ENCODE assay signal across 18 cellular contexts in genomic region chr7:155947051-155947450, GRCh38.
DNase-seq lines count a peak whose midpoint lies in the region; ATAC-seq and TF ChIP-seq lines count a peak whose summit lies in the region.
"Had no signal": no experiment of that assay in that cellular context is flagged by ENCODE, and none has a peak within 500 bp of the region (broad histone marks: within the 10 kb centered on the region; RNA-seq: fewer than 3 reads in every experiment).

No MANE protein-coding gene starts in this region.

- no peak overlapping the region for H2AFZ ChIP-seq in fibroblast of lung (ENCODE audit: low read length)

- no peak overlapping the region for H3K9ac ChIP-seq in fibroblast of lung (ENCODE audit: insufficient read depth, low read length)

- no peak overlapping the region for H3K27ac ChIP-seq in fibroblast of lung (ENCODE audit: insufficient read depth, low read length)
- H3K27ac ChIP-seq in upper lobe of left lung, result no peak overlapping the region
- H3K27ac ChIP-seq: left ventricle myocardium inferior, neutrophil had no signal

- no peak overlapping the region for H3K4me3 ChIP-seq in fibroblast of lung (replicated peaks in 1 of 4; ENCODE audit: control extremely low read depth in 1 of 4, insufficient read depth in 1 of 4, low read depth in 3 of 4, low read length in 4 of 4)
- H3K4me3 ChIP-seq in skeletal muscle cell (ENCODE audit: low read depth, low read length), result no peak overlapping the region
- no peak overlapping the region for H3K4me3 ChIP-seq in upper lobe of left lung
- H3K4me3 ChIP-seq: left ventricle myocardium inferior had no signal

- H4K20me1 ChIP-seq in fibroblast of lung (ENCODE audit: control insufficient read depth, extremely low read depth, insufficient read depth, low read length), result no peaks in the 10 kb centered on the region

- peak; percentile 3 for DNase-seq in HS-5 (ENCODE audit: low read depth)
- DNase-seq in RKO (ENCODE audit: low spot score), result peak; percentile 78
- peak; percentile 49 to 82 for DNase-seq in fibroblast of lung (ENCODE audit: low read depth in 2 of 2)
- peak; percentile 18 for DNase-seq in skeletal muscle cell (ENCODE audit: low read depth)
- no peak for DNase-seq in SHP77 (lab: John Stamatoyannopoulos, UW)
- no peak for DNase-seq in upper lobe of left lung
- DNase-seq in DMS153 (lab: John Stamatoyannopoulos, UW), result no peak
- DNase-seq: AML-193; glutamatergic neuron; left ventricle myocardium inferior; NCI-H1436 treated with DMSO at 0.1 percent for 48 hours; NCI-H2171; NCI-H69; stimulated activated CD4-positive, alpha-beta T cell treated with anti-CD3 and anti-CD28 coated beads, Interleukin-15, amount 100 ng/mL, for 24 hours; T-helper 9 cell had no signal

- no peak overlapping the region for H3K4me2 ChIP-seq in fibroblast of lung (ENCODE audit: extremely low read depth, insufficient read depth, low read length)

- H3K4me1 ChIP-seq in fibroblast of lung (ENCODE audit: control insufficient read depth, extremely low read depth, insufficient read depth, low read length), result no peaks in the 10 kb centered on the region
- H3K4me1 ChIP-seq in upper lobe of left lung, result no peaks in the 10 kb centered on the region
- H3K4me1 ChIP-seq: left ventricle myocardium inferior had no signal

- whole genome bisulfite sequencing in upper lobe of left lung, 2 donors, result 80 to 86% methylated on average over 6 of the region's 6 CpGs

- TF ChIP-seq POLR2A in upper lobe of left lung (IDR thresholded peaks at IDR 0.05), result no peak

- TF ChIP-seq CTCF in fibroblast of lung (conservative IDR thresholded peaks at IDR 0.05 in 1 of 2, IDR thresholded peaks at IDR 0.05 in 1 of 2; ENCODE audit: low read depth in 1 of 2, low read length in 2 of 2) (no peak), upper lobe of left lung (IDR thresholded peaks at IDR 0.05) (no peak)

- H3K9me3 ChIP-seq in fibroblast of lung (ENCODE audit: control insufficient read depth, insufficient read depth, low read depth, low read length), result no peaks in the 10 kb centered on the region
- no peaks in the 10 kb centered on the region for H3K9me3 ChIP-seq in upper lobe of left lung
- H3K9me3 ChIP-seq: left ventricle myocardium inferior, neutrophil had no signal

- no peaks in the 10 kb centered on the region for H3K27me3 ChIP-seq in fibroblast of lung (ENCODE audit: control insufficient read depth, insufficient read depth, low read length)
- no peaks in the 10 kb centered on the region for H3K27me3 ChIP-seq in upper lobe of left lung
- H3K27me3 ChIP-seq: neutrophil had no signal

- no peaks in the 10 kb centered on the region for H3K36me3 ChIP-seq in fibroblast of lung (ENCODE audit: control insufficient read depth, insufficient read depth, low read length)
- no peaks in the 10 kb centered on the region for H3K36me3 ChIP-seq in upper lobe of left lung
- H3K36me3 ChIP-seq: left ventricle myocardium inferior, neutrophil had no signal

- ATAC-seq in upper lobe of left lung (ENCODE audit: low FRiP score in 2 of 2), result no peak
- no peak for ATAC-seq in GM21360 (IDR thresholded peaks at IDR 0.05; ENCODE audit: unreplicated experiment)
- ATAC-seq: esophagus mucosa had no signal

- no peak for TF ChIP-seq EP300 in upper lobe of left lung (IDR thresholded peaks at IDR 0.05)

- H3K79me2 ChIP-seq in fibroblast of lung (ENCODE audit: control insufficient read depth, insufficient read depth, low read length), result no peaks in the 10 kb centered on the region

Comparison
In these comparisons a context has a peak if more than half of its experiments do, and no peak if none do; other contexts are left out.
1. DNase-seq: peak in HS-5 (single experiment), RKO (single experiment), fibroblast of lung (2 of 2) and skeletal muscle cell (single experiment); none in SHP77 (0 of 2), upper lobe of left lung (0 of 2) and DMS153 (single experiment).